8 cellular contexts compared by ENCODE assay signal in genomic region chr1:156767879-156768608, GRCh38. TPM values are rescaled to one million over a fixed set of nuclear protein-coding genes. Genes with fewer than 3 reads are reported as not detected.
DNase-seq lines count a peak whose midpoint lies in the region; ATAC-seq and TF ChIP-seq lines count a peak whose summit lies in the region.

No MANE protein-coding gene starts in this region.

- H3K27me3 Mint-ChIP-seq in activated CD4-positive, alpha-beta memory T cell treated with anti-CD3 and anti-CD28 coated beads for 36 hours, result no peaks in the 10 kb centered on the region
- H3K27me3 Mint-ChIP-seq in glutamatergic neuron (ENCODE audit: unreplicated experiment), result peaks cover 6% of the 10 kb centered on the region

- H3K4me1 Mint-ChIP-seq in activated CD4-positive, alpha-beta memory T cell treated with anti-CD3 and anti-CD28 coated beads for 36 hours (ENCODE audit: low read depth), result peaks cover 43% of the 10 kb centered on the region
- peaks cover 29% of the 10 kb centered on the region for H3K4me1 Mint-ChIP-seq in glutamatergic neuron (ENCODE audit: low read depth, unreplicated experiment)

- H3K9me3 Mint-ChIP-seq in activated CD4-positive, alpha-beta memory T cell treated with anti-CD3 and anti-CD28 coated beads for 36 hours, result no peaks in the 10 kb centered on the region
- peaks cover 7% of the 10 kb centered on the region for H3K9me3 Mint-ChIP-seq in glutamatergic neuron (ENCODE audit: unreplicated experiment)

- H3K36me3 Mint-ChIP-seq in activated CD4-positive, alpha-beta memory T cell treated with anti-CD3 and anti-CD28 coated beads for 36 hours, result peaks cover 24% of the 10 kb centered on the region
- H3K36me3 Mint-ChIP-seq in glutamatergic neuron (ENCODE audit: unreplicated experiment), result no peaks in the 10 kb centered on the region

- CTCF ChIA-PET in activated CD4-positive, alpha-beta memory T cell treated with anti-CD3 and anti-CD28 coated beads for 36 hours (lab: Charles Lee), result interaction anchor here (0.9 to 11.0 kb wide), 15 partner anchors 16 to 122 kb away, joined by 3 to 155 read pairs (median 4); partner anchors contain the start of genes CRABP2, ISG20L2, METTL25B and MRPL24

- no peak for TF ChIP-seq CTCF in glutamatergic neuron (IDR thresholded peaks at IDR 0.05; ENCODE audit: partially characterized antibody, unreplicated experiment)

- no peak overlapping the region for H3K4me3 Mint-ChIP-seq in activated CD4-positive, alpha-beta memory T cell treated with anti-CD3 and anti-CD28 coated beads for 36 hours
- H3K4me3 Mint-ChIP-seq in glutamatergic neuron (ENCODE audit: unreplicated experiment), result no peak overlapping the region

- peak; percentile 7 for ATAC-seq in HG03432 (IDR thresholded peaks at IDR 0.05; ENCODE audit: unreplicated experiment)

- H3K27ac Mint-ChIP-seq in activated CD4-positive, alpha-beta memory T cell treated with anti-CD3 and anti-CD28 coated beads for 36 hours, result no peak overlapping the region
- peak overlapping the region; percentile 82 for H3K27ac Mint-ChIP-seq in glutamatergic neuron (ENCODE audit: unreplicated experiment)

- intact Hi-C loops in activated CD4-positive, alpha-beta memory T cell treated with anti-CD3 and anti-CD28 coated beads for 36 hours (cut with micrococcal nuclease), result loop anchor here (1.0 kb wide), 4 partner anchors 17 to 48 kb away; partner anchors contain the start of genes HDGF, ISG20L2, METTL25B and MRPL24
- intact Hi-C loops in posterior vena cava (cut with DNase I), result no loop called here

- peak; percentile 73 for DNase-seq in NCI-H82 (lab: John Stamatoyannopoulos, UW)
- no peak for DNase-seq in NCI-H82 treated with DMSO at 0.1 percent for 48 hours (lab: John Stamatoyannopoulos, UW; ENCODE audit: unreplicated experiment)
- DNase-seq in activated CD4-positive, alpha-beta memory T cell treated with anti-CD3 and anti-CD28 coated beads for 36 hours, result peak; percentile 59
- peak; percentile 34 for DNase-seq in glutamatergic neuron
- DNase-seq in posterior vena cava (ENCODE audit: low spot score), result peak; percentile 89
- DNase-seq in NCI-H2081 treated with DMSO at 0.1 percent for 48 hours (lab: John Stamatoyannopoulos, UW), result no peak
- no peak for DNase-seq in NCI-H187 treated with DMSO at 0.1 percent for 48 hours (lab: John Stamatoyannopoulos, UW)

- POLR2A ChIA-PET in activated CD4-positive, alpha-beta memory T cell treated with anti-CD3 and anti-CD28 coated beads for 36 hours (lab: Charles Lee), result interaction anchor here (1.0 to 4.7 kb wide), 7 partner anchors 16 to 41 kb away, joined by 3 to 33 read pairs (median 4); partner anchors contain the start of genes HDGF, ISG20L2, METTL25B and MRPL24

RNA-seq across cellular contexts. Expression of gene PRCC, which starts 0.7 kb away (rescaled TPM):
- 10 to 100 TPM; 58.6 to 67.2 TPM for total RNA-seq in activated CD4-positive, alpha-beta memory T cell treated with anti-CD3 and anti-CD28 coated beads for 36 hours
- total RNA-seq in glutamatergic neuron (ENCODE audit: unreplicated experiment) (88.8 TPM), posterior vena cava (10 to 100 TPM; 44.3 to 48.6 TPM)

RNA-seq across cellular contexts. Expression of gene HDGF, which starts 16.6 kb away (rescaled TPM):
- total RNA-seq in activated CD4-positive, alpha-beta memory T cell treated with anti-CD3 and anti-CD28 coated beads for 36 hours, result 100 to 1,000 TPM; 357 to 365 TPM
- total RNA-seq in glutamatergic neuron (ENCODE audit: unreplicated experiment), result 147 TPM
- total RNA-seq in posterior vena cava, result 100 to 1,000 TPM; 101 to 126 TPM

RNA-seq across cellular contexts. Expression of gene MRPL24, which starts 27.2 kb away (rescaled TPM):
- total RNA-seq in activated CD4-positive, alpha-beta memory T cell treated with anti-CD3 and anti-CD28 coated beads for 36 hours, result 100 to 1,000 TPM; 105 to 106 TPM
- total RNA-seq in glutamatergic neuron (ENCODE audit: unreplicated experiment) (25.1 TPM), posterior vena cava (10 to 100 TPM; 60.5 to 63.7 TPM)

RNA-seq across cellular contexts. Expression of gene ISG20L2, which starts 39.5 kb away (rescaled TPM):
- 10 to 100 TPM; 35.6 to 36.8 TPM for total RNA-seq in activated CD4-positive, alpha-beta memory T cell treated with anti-CD3 and anti-CD28 coated beads for 36 hours
- total RNA-seq in glutamatergic neuron (ENCODE audit: unreplicated experiment), result 32.6 TPM
- 10 to 100 TPM; 17.3 to 20.3 TPM for total RNA-seq in posterior vena cava

RNA-seq across cellular contexts. Expression of gene METTL25B, which starts 39.8 kb away (rescaled TPM):
- total RNA-seq in activated CD4-positive, alpha-beta memory T cell treated with anti-CD3 and anti-CD28 coated beads for 36 hours, result 10 to 100 TPM; 43.0 to 46.3 TPM
- 27.1 TPM for total RNA-seq in glutamatergic neuron (ENCODE audit: unreplicated experiment)
- 10 to 100 TPM; 19.6 to 21.6 TPM for total RNA-seq in posterior vena cava

Comparison
In these comparisons a context has a peak if more than half of its experiments do, and no peak if none do; other contexts are left out.
1. DNase-seq: peak in NCI-H82 (single experiment), activated CD4-positive, alpha-beta memory T cell treated with anti-CD3 and anti-CD28 coated beads for 36 hours (single experiment), glutamatergic neuron (single experiment) and posterior vena cava (single experiment); none in NCI-H82 treated with DMSO at 0.1 percent for 48 hours (single experiment), NCI-H2081 treated with DMSO at 0.1 percent for 48 hours (single experiment) and NCI-H187 treated with DMSO at 0.1 percent for 48 hours (single experiment).